In the genomic region with DNA sequence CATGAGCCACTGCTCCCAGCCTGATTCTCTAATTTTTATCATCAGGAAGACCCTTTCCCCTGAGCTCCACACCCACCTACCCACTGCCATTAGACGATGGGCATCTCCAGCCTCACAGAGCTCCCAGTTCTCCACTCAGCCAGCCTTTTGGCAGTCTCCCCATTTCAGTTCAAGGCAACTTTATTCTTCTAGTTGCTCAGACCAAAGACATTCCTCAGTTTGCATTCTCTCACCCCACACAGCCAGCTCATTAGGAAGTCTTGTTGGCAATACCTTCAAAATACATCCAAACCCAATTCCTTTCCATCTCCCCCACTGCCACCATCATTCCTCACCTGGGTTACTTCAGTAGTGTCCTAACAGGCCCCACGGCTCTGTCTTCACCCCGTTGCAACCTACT, we compare ENCODE assay signal across 21 cellular contexts. TPM values are rescaled to one million over a fixed set of nuclear protein-coding genes. Genes with fewer than 3 reads are reported as not detected.
A peak's percentile ranks its signal among the peaks of the same experiment; 100 is the strongest.
DNase-seq lines count a peak whose midpoint lies in the region; TF ChIP-seq lines count a peak whose summit lies in the region.
"Had no signal": no experiment of that assay in that cellular context is flagged by ENCODE, and none has a peak within 500 bp of the region (broad histone marks: within the 10 kb centered on the region; RNA-seq: fewer than 3 reads in every experiment).

No MANE protein-coding gene starts in this region.

- H3K27ac ChIP-seq in neural progenitor cell, result no peak overlapping the region
- H3K27ac ChIP-seq in sigmoid colon, result no peak overlapping the region
- H3K27ac ChIP-seq: BLaER1 treated with 17β-estradiol and CSF1 and Interleukin-3, amounts not matched to agents 10 nM and 100 nM; HL-60; PC-9; SJCRH30 had no signal

- no peak for TF ChIP-seq EP300 in sigmoid colon (IDR thresholded peaks at IDR 0.05)

- H3K4me3 ChIP-seq in foreskin fibroblast (ENCODE audit: low read depth in 1 of 2, low read length in 2 of 2), result no peak overlapping the region
- no peak overlapping the region for H3K4me3 ChIP-seq in neural progenitor cell
- H3K4me3 ChIP-seq in sigmoid colon, result no peak overlapping the region
- H3K4me3 ChIP-seq: BLaER1 treated with 17β-estradiol and CSF1 and Interleukin-3, amounts not matched to agents 10 nM and 100 nM; PC-9; SJCRH30 had no signal

- no peaks in the 10 kb centered on the region for H3K27me3 ChIP-seq in neural progenitor cell
- no peaks in the 10 kb centered on the region for H3K27me3 ChIP-seq in sigmoid colon
- H3K27me3 ChIP-seq: BLaER1 treated with 17β-estradiol and CSF1 and Interleukin-3, amounts not matched to agents 10 nM and 100 nM; SJCRH30 had no signal

- no peaks in the 10 kb centered on the region for H3K9me3 ChIP-seq in neural progenitor cell (ENCODE audit: low read depth)
- H3K9me3 ChIP-seq in sigmoid colon, result no peaks in the 10 kb centered on the region
- H3K9me3 ChIP-seq: BLaER1 treated with 17β-estradiol and CSF1 and Interleukin-3, amounts not matched to agents 10 nM and 100 nM; SJCRH30 had no signal

- peak; percentile 29 for DNase-seq in GM03348 (ENCODE audit: low spot score)
- peak; percentile 76 for DNase-seq in astrocyte of the hippocampus (ENCODE audit: low read depth, low spot score)
- DNase-seq in foreskin fibroblast, result peak; percentile 20 to 36
- no peak for DNase-seq in neural progenitor cell (ENCODE audit: low spot score)
- DNase-seq in progenitor cell of endocrine pancreas (ENCODE audit: low spot score, unreplicated experiment), result no peak
- DNase-seq in endothelial cell (ENCODE audit: low spot score), result no peak
- no peak for DNase-seq in sigmoid colon
- no peak for DNase-seq in amygdala (lab: John Stamatoyannopoulos, UW)
- DNase-seq: CD4-positive, alpha-beta T cell; EL; GDM1; H9; NCI-H1048; NCI-H1417; NCI-H1694; NCI-H2029 treated with DMSO at 0.1 percent for 48 hours; NCI-H526 treated with DMSO at 0.1 percent for 48 hours; PC-9; SJCRH30 had no signal

- H3K36me3 Mint-ChIP-seq in neural progenitor cell (no peaks in the 10 kb centered on the region), progenitor cell of endocrine pancreas (ENCODE audit: insufficient read depth) (no peaks in the 10 kb centered on the region), endothelial cell (ENCODE audit: low read depth, unreplicated experiment) (peaks cover 6% of the 10 kb centered on the region)

- H3F3A ChIP-seq in neural progenitor cell (ENCODE audit: low read depth), result no peaks in the 10 kb centered on the region

- H3K27ac Mint-ChIP-seq in neural progenitor cell (no peak overlapping the region), progenitor cell of endocrine pancreas (no peak overlapping the region), endothelial cell (ENCODE audit: unreplicated experiment) (no peak overlapping the region)
- H3K27ac Mint-ChIP-seq: CD4-positive, alpha-beta T cell; H9 had no signal

- no peak overlapping the region for H3K4me2 ChIP-seq in neural progenitor cell
- H3K4me2 ChIP-seq: BLaER1 treated with 17β-estradiol and CSF1 and Interleukin-3, amounts not matched to agents 10 nM and 100 nM; PC-9 had no signal

- H3K36me3 ChIP-seq in neural progenitor cell (no peaks in the 10 kb centered on the region), sigmoid colon (no peaks in the 10 kb centered on the region)
- H3K36me3 ChIP-seq: BLaER1 treated with 17β-estradiol and CSF1 and Interleukin-3, amounts not matched to agents 10 nM and 100 nM; SJCRH30 had no signal

- H3K4me1 ChIP-seq in neural progenitor cell (no peaks in the 10 kb centered on the region), sigmoid colon (no peaks in the 10 kb centered on the region)
- H3K4me1 ChIP-seq: SJCRH30 had no signal

- peak overlapping the region; percentile 68 for H2AFZ ChIP-seq in neural progenitor cell (replicated peaks)
- H2AFZ ChIP-seq: PC-9 had no signal

- H3K4me1 Mint-ChIP-seq in neural progenitor cell, result no peaks in the 10 kb centered on the region
- no peaks in the 10 kb centered on the region for H3K4me1 Mint-ChIP-seq in progenitor cell of endocrine pancreas (ENCODE audit: low read depth)
- H3K4me1 Mint-ChIP-seq in endothelial cell (ENCODE audit: unreplicated experiment), result no peaks in the 10 kb centered on the region

- H3K27me3 Mint-ChIP-seq in neural progenitor cell (ENCODE audit: insufficient read depth, low read depth) (peaks cover 13% of the 10 kb centered on the region), progenitor cell of endocrine pancreas (peaks cover 4% of the 10 kb centered on the region), endothelial cell (ENCODE audit: unreplicated experiment) (peaks cover 7% of the 10 kb centered on the region)
- H3K27me3 Mint-ChIP-seq: CD4-positive, alpha-beta T cell had no signal

- H3K9me3 Mint-ChIP-seq in neural progenitor cell (no peaks in the 10 kb centered on the region), progenitor cell of endocrine pancreas (ENCODE audit: low read depth) (no peaks in the 10 kb centered on the region), endothelial cell (ENCODE audit: unreplicated experiment) (no peaks in the 10 kb centered on the region)
- H3K9me3 Mint-ChIP-seq: CD4-positive, alpha-beta T cell; H9 had no signal

- no peaks in the 10 kb centered on the region for H3K79me2 ChIP-seq in neural progenitor cell (ENCODE audit: low read depth)

- TF ChIP-seq POLR2A in sigmoid colon (IDR thresholded peaks at IDR 0.05), result no peak

- intact Hi-C loops in sigmoid colon (cut with DNase I), result no loop called here

- H4K20me1 ChIP-seq in neural progenitor cell (ENCODE audit: low read depth), result no peaks in the 10 kb centered on the region
- H4K20me1 ChIP-seq: BLaER1 treated with 17β-estradiol and CSF1 and Interleukin-3, amounts not matched to agents 10 nM and 100 nM had no signal

- no peak for TF ChIP-seq CTCF in foreskin fibroblast (IDR thresholded peaks at IDR 0.05; ENCODE audit: low read depth, low read length)
- TF ChIP-seq CTCF in neural progenitor cell (IDR thresholded peaks at IDR 0.05), result no peak
- TF ChIP-seq CTCF in progenitor cell of endocrine pancreas (IDR thresholded peaks at IDR 0.05; ENCODE audit: unreplicated experiment), result no peak
- TF ChIP-seq CTCF in endothelial cell (IDR thresholded peaks at IDR 0.05; ENCODE audit: unreplicated experiment), result no peak
- TF ChIP-seq CTCF in sigmoid colon (IDR thresholded peaks at IDR 0.05), result no peak

- WGBS in sigmoid colon, 2 donors, result 88 to 92% methylated on average over 3 of the region's 3 CpGs

- H3K4me3 Mint-ChIP-seq in neural progenitor cell, result no peak overlapping the region
- no peak overlapping the region for H3K4me3 Mint-ChIP-seq in progenitor cell of endocrine pancreas (ENCODE audit: low read depth)
- no peak overlapping the region for H3K4me3 Mint-ChIP-seq in endothelial cell (ENCODE audit: unreplicated experiment)
- H3K4me3 Mint-ChIP-seq: CD4-positive, alpha-beta T cell; H9 had no signal

- no peak overlapping the region for H3K9ac ChIP-seq in neural progenitor cell
- H3K9ac ChIP-seq: BLaER1 treated with 17β-estradiol and CSF1 and Interleukin-3, amounts not matched to agents 10 nM and 100 nM had no signal

RNA-seq across cellular contexts. Expression of a gene that starts 53.4 kb away (rescaled TPM):
- total RNA-seq in neural progenitor cell (ENCODE audit: low replicate concordance) (24.0 and 81.6 TPM in 2 replicates), progenitor cell of endocrine pancreas (31.0 and 31.8 TPM in 2 replicates), endothelial cell (ENCODE audit: unreplicated experiment) (9.6 TPM), sigmoid colon (100 to 1,000 TPM in 1 of 4 donors, 10 to 100 TPM in 3; 59.7 to 132 (median 79.9) TPM)
- 10 to 100 TPM; 35.2 to 62.4 (median 53.5) TPM for polyA plus RNA-seq in sigmoid colon

Comparison
In these comparisons a context has a peak if more than half of its experiments do, and no peak if none do; other contexts are left out.
1. DNase-seq: peak in GM03348 (single experiment), astrocyte of the hippocampus (single experiment) and foreskin fibroblast (2 of 2); none in neural progenitor cell (single experiment), progenitor cell of endocrine pancreas (single experiment), endothelial cell (single experiment), sigmoid colon (single experiment) and amygdala (0 of 56).